ENCODE assay signal across 20 cellular contexts in genomic region chr6:45895569-45895968, GRCh38.
"Had no signal": no experiment of that assay in that cellular context is flagged by ENCODE, and none has a peak within 500 bp of the region (broad histone marks: within the 10 kb centered on the region; RNA-seq: fewer than 3 reads in every experiment).

No MANE protein-coding gene starts in this region.

- H3K9me3 ChIP-seq: gastrocnemius medialis, heart right ventricle, suprapubic skin had no signal

- H3K27ac ChIP-seq: gastrocnemius medialis, SK-N-MC, suprapubic skin had no signal

- H3K27ac Mint-ChIP-seq: activated CD4-positive, alpha-beta T cell treated with anti-CD3 and anti-CD28 coated beads, Interleukin-2, amount 10 ng/mL, durations not matched to agents 24 days and 14 days; naive thymus-derived CD8-positive, alpha-beta T cell; T-helper 1 cell treated with Interleukin-12 subunit alpha and Interleukin-12 subunit beta and Interleukin-4 antibody, amounts not matched to agents 30 μg/mL and 1 μg/mL, for 36 hours had no signal

- ATAC-seq: gastrocnemius medialis; naive thymus-derived CD8-positive, alpha-beta T cell; Right ventricle myocardium inferior had no signal

- H3K9me3 Mint-ChIP-seq: naive thymus-derived CD8-positive, alpha-beta T cell; T-helper 1 cell treated with Interleukin-12 subunit alpha and Interleukin-12 subunit beta and Interleukin-4 antibody, amounts not matched to agents 30 μg/mL and 1 μg/mL, for 36 hours had no signal

- H3K4me3 ChIP-seq: gastrocnemius medialis, heart right ventricle, SK-N-MC, suprapubic skin had no signal

- DNase-seq: activated CD4-positive, alpha-beta T cell treated with anti-CD3 and anti-CD28 coated beads, Interleukin-2, amount 10 ng/mL, durations not matched to agents 24 days and 14 days; activated naive CD4-positive, alpha-beta T cell treated with Interleukin-2 at 50 U/mL for 16 hours; activated T-cell treated with anti-CD3 and anti-CD28 coated beads, Interleukin-2, amount 50 U/mL, for 48 hours; dermis blood vessel endothelial cell; gastrocnemius medialis; heart right ventricle; mammary epithelial cell; naive thymus-derived CD8-positive, alpha-beta T cell; occipital lobe; stimulated activated CD4-positive, alpha-beta T cell treated with anti-CD3 and anti-CD28 coated beads, Interleukin-15, amount 100 ng/mL, for 24 hours; stimulated activated CD4-positive, alpha-beta T cell treated with anti-CD3 and anti-CD28 coated beads, Interleukin-4, amount 100 ng/mL, for 1 hour; stimulated activated naive CD4-positive, alpha-beta T cell; trophoblast cell had no signal

- H3K36me3 Mint-ChIP-seq: naive thymus-derived CD8-positive, alpha-beta T cell had no signal

- H3K36me3 ChIP-seq: gastrocnemius medialis, suprapubic skin had no signal

- H3K4me3 Mint-ChIP-seq: activated CD4-positive, alpha-beta T cell treated with anti-CD3 and anti-CD28 coated beads, Interleukin-2, amount 10 ng/mL, durations not matched to agents 24 days and 14 days; naive thymus-derived CD8-positive, alpha-beta T cell; T-helper 1 cell treated with Interleukin-12 subunit alpha and Interleukin-12 subunit beta and Interleukin-4 antibody, amounts not matched to agents 30 μg/mL and 1 μg/mL, for 36 hours had no signal

- H3K27me3 Mint-ChIP-seq: activated CD4-positive, alpha-beta T cell treated with anti-CD3 and anti-CD28 coated beads, Interleukin-2, amount 10 ng/mL, durations not matched to agents 24 days and 14 days had no signal

- H3K27me3 ChIP-seq: gastrocnemius medialis, heart right ventricle, suprapubic skin had no signal

- H3K4me1 Mint-ChIP-seq: activated CD4-positive, alpha-beta T cell treated with anti-CD3 and anti-CD28 coated beads, Interleukin-2, amount 10 ng/mL, durations not matched to agents 24 days and 14 days; naive thymus-derived CD8-positive, alpha-beta T cell had no signal

- H3K4me1 ChIP-seq: suprapubic skin had no signal

- FAIRE-seq: astrocyte, bronchial epithelial cell, islet of Langerhans had no signal
